ENCODE assay signal across 1 cellular context in genomic region chr4:39274503-39274902, GRCh38.
TF ChIP-seq lines count a peak whose summit lies in the region.

No MANE protein-coding gene starts in this region.

TF ChIP-seq in HepG2, 621 proteins besides CTCF, POLR2A, EP300 and RAD21 (continued from another document and continues in another):
- TF ChIP-seq CREB1 (IDR thresholded peaks at IDR 0.05) (peak; percentile 59), CREB1 (CRISPR knock-in tag; IDR thresholded peaks at IDR 0.05) (no peak), ATF6 (CRISPR knock-in tag; conservative IDR thresholded peaks at IDR 0.05) (no peak), ZNF512 (CRISPR knock-in tag; IDR thresholded peaks at IDR 0.05) (no peak), ZNF12 (CRISPR knock-in tag; IDR thresholded peaks at IDR 0.05) (no peak), ZBTB46 (CRISPR knock-in tag; IDR thresholded peaks at IDR 0.05; ENCODE audit: borderline replicate concordance) (no peak), SPEN (CRISPR knock-in tag; IDR thresholded peaks at IDR 0.05; ENCODE audit: low read depth) (0 out of 2 replicates have a peak, but pooled peaks have one; percentile 20), MED1 (CRISPR knock-in tag; IDR thresholded peaks at IDR 0.05) (peak; percentile 81), ZSCAN30 (CRISPR knock-in tag; IDR thresholded peaks at IDR 0.05) (no peak), CC2D1A (CRISPR knock-in tag; IDR thresholded peaks at IDR 0.05) (no peak), ZBTB37 (CRISPR knock-in tag; IDR thresholded peaks at IDR 0.05) (no peak), TAF15 (IDR thresholded peaks at IDR 0.05; ENCODE audit: low read depth, low read length, poor library complexity, severe bottlenecking) (no peak), ZFP91 (CRISPR knock-in tag; IDR thresholded peaks at IDR 0.05; ENCODE audit: borderline replicate concordance) (no peak), TBX3 (IDR thresholded peaks at IDR 0.05; ENCODE audit: borderline replicate concordance) (no peak), ZNF414 (CRISPR knock-in tag; IDR thresholded peaks at IDR 0.05) (no peak), SP5 (CRISPR knock-in tag; IDR thresholded peaks at IDR 0.05; ENCODE audit: borderline replicate concordance, low read depth) (no peak), ZNF326 (CRISPR knock-in tag; IDR thresholded peaks at IDR 0.05; ENCODE audit: borderline replicate concordance) (no peak), SAP130 (CRISPR knock-in tag; IDR thresholded peaks at IDR 0.05; ENCODE audit: low read depth) (peak; percentile 57), ATRX (CRISPR knock-in tag; IDR thresholded peaks at IDR 0.05; ENCODE audit: borderline replicate concordance) (no peak), SOX13 (IDR thresholded peaks at IDR 0.05) (no peak), SOX13 (CRISPR knock-in tag; conservative IDR thresholded peaks at IDR 0.05 in 1 of 2, IDR thresholded peaks at IDR 0.05 in 1 of 2) (peak in 1 of 2 experiments; percentile 28; a peak in 1 of 4 replicates), REST (IDR thresholded peaks at IDR 0.05; ENCODE audit: borderline replicate concordance in 1 of 2, low read depth in 1 of 2, low read length in 2 of 2) (no peak), BCL3 (CRISPR knock-in tag; IDR thresholded peaks at IDR 0.05) (no peak), ZNF260 (CRISPR knock-in tag; IDR thresholded peaks at IDR 0.05; ENCODE audit: borderline replicate concordance, low read depth) (no peak), ZNF329 (CRISPR knock-in tag; IDR thresholded peaks at IDR 0.05; ENCODE audit: low read depth) (no peak), ZNF225 (CRISPR knock-in tag; IDR thresholded peaks at IDR 0.05) (no peak), RFX5 (IDR thresholded peaks at IDR 0.05; ENCODE audit: low read depth, low read length) (no peak), MTF1 (CRISPR knock-in tag; IDR thresholded peaks at IDR 0.05) (no peak), SP4 (CRISPR knock-in tag; IDR thresholded peaks at IDR 0.05) (no peak), ZBTB44 (CRISPR knock-in tag; IDR thresholded peaks at IDR 0.05) (no peak), CBX2 (IDR thresholded peaks at IDR 0.05; ENCODE audit: low read depth, low read length) (no peak), CBX2 (CRISPR knock-in tag; IDR thresholded peaks at IDR 0.05; ENCODE audit: low read depth) (no peak), MYPOP (CRISPR knock-in tag; IDR thresholded peaks at IDR 0.05) (no peak), KAT8 (CRISPR knock-in tag; IDR thresholded peaks at IDR 0.05) (0 out of 2 replicates have a peak, but pooled peaks have one; percentile 22), SALL2 (CRISPR knock-in tag; IDR thresholded peaks at IDR 0.05) (no peak), RARA (CRISPR knock-in tag; IDR thresholded peaks at IDR 0.05) (peak; percentile 60), ZSCAN29 (CRISPR knock-in tag; conservative IDR thresholded peaks at IDR 0.05) (no peak), GABPB1 (CRISPR knock-in tag; IDR thresholded peaks at IDR 0.05) (no peak), FOXP1 (IDR thresholded peaks at IDR 0.05) (no peak), FOXP1 (CRISPR knock-in tag; IDR thresholded peaks at IDR 0.05) (peak; percentile 16; the same call in 1 of the 2 replicates), PCBP2 (optimal IDR thresholded peaks at IDR 0.05; ENCODE audit: low read depth, low read length, poor library complexity, severe bottlenecking) (no peak), CENPBD1 (CRISPR knock-in tag; IDR thresholded peaks at IDR 0.05; ENCODE audit: borderline replicate concordance, low read depth) (no peak), SIX1 (CRISPR knock-in tag; IDR thresholded peaks at IDR 0.05; ENCODE audit: borderline replicate concordance) (no peak), ZNF558 (CRISPR knock-in tag; IDR thresholded peaks at IDR 0.05; ENCODE audit: borderline replicate concordance) (no peak), ZNF563 (CRISPR knock-in tag; IDR thresholded peaks at IDR 0.05) (no peak), E2F1 (CRISPR knock-in tag; IDR thresholded peaks at IDR 0.05) (no peak), CBX5 (CRISPR knock-in tag; IDR thresholded peaks at IDR 0.05; ENCODE audit: borderline replicate concordance) (no peak)
